7 cellular contexts compared by ENCODE assay signal in genomic region chr16:30382398-30383015, GRCh38. TPM values are rescaled to one million over a fixed set of nuclear protein-coding genes. Genes with fewer than 3 reads are reported as not detected.
DNase-seq lines count a peak whose midpoint lies in the region; ATAC-seq and TF ChIP-seq lines count a peak whose summit lies in the region.

Gene SEPTIN1, minus strand, starts transcription at chr16:30382561. Its CDS starts 19 bp downstream, at chr16:30382542.

- H3K4me1 ChIP-seq in lower lobe of right lung: peaks cover 13% of the 10 kb centered on the region

- CTCF ChIA-PET in activated CD4-positive, alpha-beta memory T cell treated with anti-CD3 and anti-CD28 coated beads, Interleukin-2, amount 10 ng/mL, durations not matched to agents 7 days and 5 days (lab: Charles Lee): interaction anchor here (0.8 to 4.3 kb wide), 11 partner anchors 10 to 290 kb away, joined by 3 to 50 read pairs (median 4); partner anchors contain the start of genes DCTPP1, ITGAL, TBC1D10B and TBX6

- peak; percentile 89 for DNase-seq in activated CD4-positive, alpha-beta memory T cell treated with anti-CD3 and anti-CD28 coated beads, Interleukin-2, amount 10 ng/mL, durations not matched to agents 7 days and 5 days
- no peak for DNase-seq in lower lobe of right lung
- no peak for DNase-seq in osteocyte (ENCODE audit: extremely low spot score, unreplicated experiment)
- no peak for DNase-seq in NCI-H1105 (lab: John Stamatoyannopoulos, UW)

- H3K36me3 Mint-ChIP-seq in activated CD4-positive, alpha-beta memory T cell treated with anti-CD3 and anti-CD28 coated beads, Interleukin-2, amount 10 ng/mL, durations not matched to agents 7 days and 5 days (ENCODE audit: low read depth): peaks cover 38% of the 10 kb centered on the region
- peaks cover 17% of the 10 kb centered on the region for H3K36me3 Mint-ChIP-seq in stimulated activated naive CD8-positive, alpha-beta T cell treated with anti-CD3 and anti-CD28 coated beads, Interleukin-15, Interleukin-2, amounts not matched to agents 100 ng/mL and 50 ng/mL, for 24 hours (ENCODE audit: low read depth)
- no peaks in the 10 kb centered on the region for H3K36me3 Mint-ChIP-seq in osteocyte (ENCODE audit: unreplicated experiment)

- peak within 1 kb of the TSS; percentile 99 for H3K27ac Mint-ChIP-seq in activated CD4-positive, alpha-beta memory T cell treated with anti-CD3 and anti-CD28 coated beads, Interleukin-2, amount 10 ng/mL, durations not matched to agents 7 days and 5 days
- peak within 1 kb of the TSS; percentile 92 for H3K27ac Mint-ChIP-seq in stimulated activated naive CD8-positive, alpha-beta T cell treated with anti-CD3 and anti-CD28 coated beads, Interleukin-15, Interleukin-2, amounts not matched to agents 100 ng/mL and 50 ng/mL, for 24 hours
- no peak within 1 kb of the TSS for H3K27ac Mint-ChIP-seq in osteocyte (ENCODE audit: unreplicated experiment)

- peak within 1 kb of the TSS; percentile 38 for H3K27ac ChIP-seq in lower lobe of right lung

- TF ChIP-seq CTCF in lower lobe of right lung (IDR thresholded peaks at IDR 0.05) (no peak), osteocyte (IDR thresholded peaks at IDR 0.05) (no peak)

- ATAC-seq in HG02759 (IDR thresholded peaks at IDR 0.05; ENCODE audit: unreplicated experiment) (peak; percentile 36), lower lobe of right lung (no peak), HG03442 (IDR thresholded peaks at IDR 0.05; ENCODE audit: unreplicated experiment) (no peak)

- H3K27me3 ChIP-seq in lower lobe of right lung (ENCODE audit: low read depth): no peaks in the 10 kb centered on the region

- H3K9me3 Mint-ChIP-seq in activated CD4-positive, alpha-beta memory T cell treated with anti-CD3 and anti-CD28 coated beads, Interleukin-2, amount 10 ng/mL, durations not matched to agents 7 days and 5 days: no peaks in the 10 kb centered on the region
- no peaks in the 10 kb centered on the region for H3K9me3 Mint-ChIP-seq in stimulated activated naive CD8-positive, alpha-beta T cell treated with anti-CD3 and anti-CD28 coated beads, Interleukin-15, Interleukin-2, amounts not matched to agents 100 ng/mL and 50 ng/mL, for 24 hours
- H3K9me3 Mint-ChIP-seq in osteocyte (ENCODE audit: unreplicated experiment): no peaks in the 10 kb centered on the region

- intact Hi-C loops in lower lobe of right lung (cut with DNase I): no loop called here

- no peaks in the 10 kb centered on the region for H3K27me3 Mint-ChIP-seq in activated CD4-positive, alpha-beta memory T cell treated with anti-CD3 and anti-CD28 coated beads, Interleukin-2, amount 10 ng/mL, durations not matched to agents 7 days and 5 days
- H3K27me3 Mint-ChIP-seq in stimulated activated naive CD8-positive, alpha-beta T cell treated with anti-CD3 and anti-CD28 coated beads, Interleukin-15, Interleukin-2, amounts not matched to agents 100 ng/mL and 50 ng/mL, for 24 hours: no peaks in the 10 kb centered on the region
- no peaks in the 10 kb centered on the region for H3K27me3 Mint-ChIP-seq in osteocyte (ENCODE audit: unreplicated experiment)

- H3K4me3 Mint-ChIP-seq in activated CD4-positive, alpha-beta memory T cell treated with anti-CD3 and anti-CD28 coated beads, Interleukin-2, amount 10 ng/mL, durations not matched to agents 7 days and 5 days: peak within 1 kb of the TSS; percentile 82
- H3K4me3 Mint-ChIP-seq in stimulated activated naive CD8-positive, alpha-beta T cell treated with anti-CD3 and anti-CD28 coated beads, Interleukin-15, Interleukin-2, amounts not matched to agents 100 ng/mL and 50 ng/mL, for 24 hours: peak within 1 kb of the TSS; percentile 87
- no peak within 1 kb of the TSS for H3K4me3 Mint-ChIP-seq in osteocyte (ENCODE audit: unreplicated experiment)

- peaks cover 52% of the 10 kb centered on the region for H3K4me1 Mint-ChIP-seq in activated CD4-positive, alpha-beta memory T cell treated with anti-CD3 and anti-CD28 coated beads, Interleukin-2, amount 10 ng/mL, durations not matched to agents 7 days and 5 days
- peaks cover 54% of the 10 kb centered on the region for H3K4me1 Mint-ChIP-seq in stimulated activated naive CD8-positive, alpha-beta T cell treated with anti-CD3 and anti-CD28 coated beads, Interleukin-15, Interleukin-2, amounts not matched to agents 100 ng/mL and 50 ng/mL, for 24 hours (ENCODE audit: low read depth)
- H3K4me1 Mint-ChIP-seq in osteocyte (ENCODE audit: unreplicated experiment): peaks cover 24% of the 10 kb centered on the region

- H3K9me3 ChIP-seq in lower lobe of right lung: no peaks in the 10 kb centered on the region

- H3K36me3 ChIP-seq in lower lobe of right lung: no peaks in the 10 kb centered on the region

- POLR2A ChIA-PET in activated CD4-positive, alpha-beta memory T cell treated with anti-CD3 and anti-CD28 coated beads, Interleukin-2, amount 10 ng/mL, durations not matched to agents 7 days and 5 days (lab: Charles Lee): interaction anchor here (0.8 to 5.5 kb wide), 31 partner anchors 10 to 317 kb away, joined by 3 to 64 read pairs (median 6); partner anchors contain the start of genes ALDOA, CD2BP2, CORO1A and DCTPP1

- H3K4me3 ChIP-seq in lower lobe of right lung: peak within 1 kb of the TSS; percentile 12

RNA-seq across cellular contexts. Expression of gene SEPTIN1, which starts in this region (rescaled TPM):
- 100 to 1,000 TPM; 343 to 354 TPM for total RNA-seq in activated CD4-positive, alpha-beta memory T cell treated with anti-CD3 and anti-CD28 coated beads, Interleukin-2, amount 10 ng/mL, durations not matched to agents 7 days and 5 days
- total RNA-seq in lower lobe of right lung: 6.0 TPM
- 1.5 and 2.0 TPM in 2 replicates for total RNA-seq in osteocyte

Comparison
In these comparisons a context has a peak if more than half of its experiments do, and no peak if none do; other contexts are left out.
1. RNA of gene SEPTIN1 (total RNA-seq): 343 to 354 TPM in activated CD4-positive, alpha-beta memory T cell treated with anti-CD3 and anti-CD28 coated beads, Interleukin-2, amount 10 ng/mL, durations not matched to agents 7 days and 5 days; 6.0 TPM in lower lobe of right lung (single experiment) and 1.5 to 2.0 TPM in osteocyte; every median in the first group is over 10 times any median in the second.